Comparison of ENCODE assay signal across 26 cellular contexts in genomic region chr9:20904995-20905394, GRCh38.
"Had no signal": no experiment of that assay in that cellular context is flagged by ENCODE, and none has a peak within 500 bp of the region (broad histone marks: within the 10 kb centered on the region; RNA-seq: fewer than 3 reads in every experiment).

No MANE protein-coding gene starts in this region.

- H3K36me3 ChIP-seq: neutrophil, pancreas, prostate gland, right lobe of liver, sigmoid colon, suprapubic skin, tibial artery, transverse colon, upper lobe of right lung, uterus had no signal

- H3K9me3 ChIP-seq: neutrophil, pancreas, prostate gland, right lobe of liver, sigmoid colon, suprapubic skin, testis, tibial artery, transverse colon, upper lobe of right lung, uterus had no signal

- H3K27me3 ChIP-seq: neutrophil, pancreas, right lobe of liver, sigmoid colon, suprapubic skin, testis, tibial artery, transverse colon, upper lobe of right lung, uterus had no signal

- H3K4me3 ChIP-seq: pancreas, prostate gland, right lobe of liver, sigmoid colon, suprapubic skin, testis, tibial artery, transverse colon, upper lobe of right lung, uterus had no signal

- H3K4me1 ChIP-seq: pancreas, prostate gland, right lobe of liver, sigmoid colon, suprapubic skin, testis, tibial artery, upper lobe of right lung, uterus had no signal

- H3K27ac ChIP-seq: neutrophil, pancreas, prostate gland, right lobe of liver, sigmoid colon, suprapubic skin, testis, tibial artery, transverse colon, upper lobe of right lung, uterus had no signal

- DNase-seq: naive thymus-derived CD8-positive, alpha-beta T cell; nephron progenitor cell; nucleus accumbens; pancreas; retina; right cardiac atrium; right lobe of liver; sigmoid colon; small intestine; stimulated activated CD4-positive, alpha-beta T cell treated with anti-CD3 and anti-CD28 coated beads, Interleukin-15, amount 100 ng/mL, for 24 hours; stimulated activated CD4-positive, alpha-beta T cell treated with anti-CD3 and anti-CD28 coated beads, Interleukin-2, amount 100 ng/mL, for 24 hours; stimulated activated CD4-positive, alpha-beta T cell treated with anti-CD3 and anti-CD28 coated beads, Interleukin-2, amount 100 ng/mL, for 48 hours; stimulated activated CD4-positive, alpha-beta T cell treated with anti-CD3 and anti-CD28 coated beads, Interleukin-4, amount 100 ng/mL, for 24 hours; stimulated activated naive B cell treated with anti-CD40 and anti-IgM and Interleukin-4, amounts not matched to agents 10 μg/mL and 1 μg/mL and 100 μg/mL, for 72 hours; stimulated activated naive CD4-positive, alpha-beta T cell treated with Interleukin-2 at 50 U/mL for 16 hours; stimulated activated naive CD8-positive, alpha-beta T cell treated with anti-CD3 and anti-CD28 coated beads, Interleukin-15, amount 100 ng/mL, for 72 hours; substantia nigra; testis; tibial artery; transverse colon; upper lobe of right lung; uterus had no signal

- ATAC-seq: naive thymus-derived CD8-positive, alpha-beta T cell; natural killer cell treated with Interleukin-12 subunit alpha and Interleukin-12 subunit beta and Interleukin-15 and Interleukin-18, amount 100 ng/mL, for 72 hours; pancreas; right cardiac atrium; right lobe of liver; stimulated activated naive B cell treated with anti-CD40 and anti-IgM and Interleukin-4, amounts not matched to agents 10 μg/mL and 1 μg/mL and 100 μg/mL, for 72 hours; stimulated activated naive CD8-positive, alpha-beta T cell treated with anti-CD3 and anti-CD28 coated beads, Interleukin-15, amount 100 ng/mL, for 72 hours; upper lobe of right lung had no signal
